ENCODE assay signal across 33 cellular contexts in the genomic region with DNA sequence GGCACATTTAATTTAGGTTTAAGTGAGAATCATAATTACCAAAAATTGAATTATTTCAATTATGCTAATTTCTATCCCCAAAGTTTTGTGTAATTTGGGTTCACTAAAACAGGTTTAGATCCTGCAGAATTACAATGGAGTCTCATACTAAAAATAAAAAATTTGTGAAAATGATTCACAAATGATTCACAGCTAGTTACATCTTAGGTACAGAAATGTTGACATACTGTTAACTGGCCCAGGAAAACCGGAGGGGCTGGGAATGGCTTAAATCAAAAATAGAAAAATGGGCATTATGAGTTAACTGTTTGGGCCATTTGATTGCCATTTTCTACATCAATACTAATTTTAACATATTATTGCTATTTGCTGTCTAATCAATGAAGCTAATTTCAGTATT.
"Had no signal": no experiment of that assay in that cellular context is flagged by ENCODE, and none has a peak within 500 bp of the region (broad histone marks: within the 10 kb centered on the region; RNA-seq: fewer than 3 reads in every experiment).

No MANE protein-coding gene starts in this region.

- ATAC-seq: activated CD4-positive, alpha-beta T cell treated with anti-CD3 and anti-CD28 coated beads for 36 hours; activated CD8-positive, alpha-beta memory T cell treated with anti-CD3 and anti-CD28 coated beads, Interleukin-2, amount 10 ng/mL, durations not matched to agents 7 days and 5 days; activated CD8-positive, alpha-beta T cell treated with anti-CD3 and anti-CD28 coated beads, Interleukin-2, amount 10 ng/mL, durations not matched to agents 7 days and 5 days; activated naive CD8-positive, alpha-beta T cell treated with anti-CD3 and anti-CD28 coated beads, Interleukin-2, amount 50 U/mL, for 24 hours; body of pancreas; esophagus mucosa had no signal

- H3K4me1 ChIP-seq: adrenal gland, body of pancreas, colonic mucosa had no signal

- H3K4me3 ChIP-seq: adrenal gland, body of pancreas, cardiac muscle cell, colonic mucosa had no signal

- H3K36me3 ChIP-seq: adrenal gland, cardiac muscle cell, colonic mucosa had no signal

- H3K4me3 Mint-ChIP-seq: activated CD4-positive, alpha-beta memory T cell treated with anti-CD3 and anti-CD28 coated beads for 36 hours; activated CD4-positive, alpha-beta T cell treated with anti-CD3 and anti-CD28 coated beads for 36 hours; activated CD4-positive, alpha-beta T cell treated with anti-CD3 and anti-CD28 coated beads, Interleukin-2, amount 10 ng/mL, durations not matched to agents 24 days and 14 days; activated CD8-positive, alpha-beta memory T cell treated with anti-CD3 and anti-CD28 coated beads, Interleukin-2, amount 10 ng/mL, durations not matched to agents 7 days and 5 days; activated CD8-positive, alpha-beta T cell treated with anti-CD3 and anti-CD28 coated beads, Interleukin-2, amount 10 ng/mL, durations not matched to agents 7 days and 5 days; activated naive CD4-positive, alpha-beta T cell treated with anti-CD3 and anti-CD28 coated beads for 36 hours; activated naive CD4-positive, alpha-beta T cell treated with anti-CD3 and anti-CD28 coated beads, Interleukin-2, amount 50 U/mL, for 24 hours; activated naive CD8-positive, alpha-beta T cell treated with anti-CD3 and anti-CD28 coated beads for 36 hours; activated naive CD8-positive, alpha-beta T cell treated with anti-CD3 and anti-CD28 coated beads, Interleukin-2, amount 50 U/mL, for 24 hours; activated T-helper 1 cell treated with anti-CD3 and anti-CD28 coated beads, Interleukin-12 subunit alpha, Interleukin-12 subunit beta, Interleukin-2, Interleukin-4 antibody, amounts not matched to agents 30 ng/mL and 10 ng/mL and 1 ng/mL, durations not matched to agents 14 hours and 24 hours and 36 hours had no signal

- H3K27ac ChIP-seq: adrenal gland, body of pancreas, cardiac muscle cell, colonic mucosa had no signal

- H3K27me3 ChIP-seq: adrenal gland, body of pancreas, cardiac muscle cell, colonic mucosa had no signal

- H3K9me3 Mint-ChIP-seq: activated CD4-positive, alpha-beta memory T cell treated with anti-CD3 and anti-CD28 coated beads for 36 hours; activated CD4-positive, alpha-beta T cell treated with anti-CD3 and anti-CD28 coated beads, Interleukin-2, amount 10 ng/mL, durations not matched to agents 24 days and 14 days; activated naive CD4-positive, alpha-beta T cell treated with anti-CD3 and anti-CD28 coated beads for 36 hours; activated naive CD4-positive, alpha-beta T cell treated with anti-CD3 and anti-CD28 coated beads, Interleukin-2, amount 50 U/mL, for 24 hours; activated naive CD8-positive, alpha-beta T cell treated with anti-CD3 and anti-CD28 coated beads for 36 hours; activated naive CD8-positive, alpha-beta T cell treated with anti-CD3 and anti-CD28 coated beads, Interleukin-2, amount 50 U/mL, for 24 hours; activated T-helper 1 cell treated with anti-CD3 and anti-CD28 coated beads, Interleukin-12 subunit alpha, Interleukin-12 subunit beta, Interleukin-2, Interleukin-4 antibody, amounts not matched to agents 30 ng/mL and 10 ng/mL and 1 ng/mL, durations not matched to agents 14 hours and 24 hours and 36 hours; activated T-helper 2 cell treated with anti-CD3 and anti-CD28 coated beads, Interferon-gamma antibody, Interleukin-2, Interleukin-4, amounts not matched to agents 10 μg/mL and 5 μg/mL and 100 μg/mL, durations not matched to agents 14 hours and 24 hours and 36 hours had no signal

- H3K9me3 ChIP-seq: adrenal gland, body of pancreas, colonic mucosa had no signal

- H3K27ac Mint-ChIP-seq: activated CD4-positive, alpha-beta memory T cell treated with anti-CD3 and anti-CD28 coated beads for 36 hours; activated CD4-positive, alpha-beta T cell treated with anti-CD3 and anti-CD28 coated beads for 36 hours; activated CD4-positive, alpha-beta T cell treated with anti-CD3 and anti-CD28 coated beads, Interleukin-2, amount 10 ng/mL, durations not matched to agents 24 days and 14 days; activated CD8-positive, alpha-beta memory T cell treated with anti-CD3 and anti-CD28 coated beads, Interleukin-2, amount 10 ng/mL, durations not matched to agents 7 days and 5 days; activated CD8-positive, alpha-beta T cell treated with anti-CD3 and anti-CD28 coated beads, Interleukin-2, amount 10 ng/mL, durations not matched to agents 7 days and 5 days; activated naive CD4-positive, alpha-beta T cell treated with anti-CD3 and anti-CD28 coated beads for 36 hours; activated naive CD4-positive, alpha-beta T cell treated with anti-CD3 and anti-CD28 coated beads, Interleukin-2, amount 50 U/mL, for 24 hours; activated naive CD8-positive, alpha-beta T cell treated with anti-CD3 and anti-CD28 coated beads for 36 hours; activated naive CD8-positive, alpha-beta T cell treated with anti-CD3 and anti-CD28 coated beads, Interleukin-2, amount 50 U/mL, for 24 hours; activated T-helper 1 cell treated with anti-CD3 and anti-CD28 coated beads, Interleukin-12 subunit alpha, Interleukin-12 subunit beta, Interleukin-2, Interleukin-4 antibody, amounts not matched to agents 30 ng/mL and 10 ng/mL and 1 ng/mL, durations not matched to agents 14 hours and 24 hours and 36 hours; activated T-helper 2 cell treated with anti-CD3 and anti-CD28 coated beads, Interferon-gamma antibody, Interleukin-2, Interleukin-4, amounts not matched to agents 10 μg/mL and 5 μg/mL and 100 μg/mL, durations not matched to agents 14 hours and 24 hours and 36 hours had no signal

- H3K27me3 Mint-ChIP-seq: activated CD4-positive, alpha-beta memory T cell treated with anti-CD3 and anti-CD28 coated beads for 36 hours; activated CD4-positive, alpha-beta T cell treated with anti-CD3 and anti-CD28 coated beads for 36 hours; activated CD4-positive, alpha-beta T cell treated with anti-CD3 and anti-CD28 coated beads, Interleukin-2, amount 10 ng/mL, durations not matched to agents 24 days and 14 days; activated CD8-positive, alpha-beta memory T cell treated with anti-CD3 and anti-CD28 coated beads, Interleukin-2, amount 10 ng/mL, durations not matched to agents 7 days and 5 days; activated naive CD4-positive, alpha-beta T cell treated with anti-CD3 and anti-CD28 coated beads, Interleukin-2, amount 50 U/mL, for 24 hours; activated naive CD8-positive, alpha-beta T cell treated with anti-CD3 and anti-CD28 coated beads for 36 hours; activated naive CD8-positive, alpha-beta T cell treated with anti-CD3 and anti-CD28 coated beads, Interleukin-2, amount 50 U/mL, for 24 hours had no signal

- FAIRE-seq: endometrium, endothelial cell of umbilical vein, frontal cortex had no signal

- H3K36me3 Mint-ChIP-seq: activated CD4-positive, alpha-beta memory T cell treated with anti-CD3 and anti-CD28 coated beads for 36 hours; activated CD8-positive, alpha-beta memory T cell treated with anti-CD3 and anti-CD28 coated beads, Interleukin-2, amount 10 ng/mL, durations not matched to agents 7 days and 5 days; activated naive CD4-positive, alpha-beta T cell treated with anti-CD3 and anti-CD28 coated beads, Interleukin-2, amount 50 U/mL, for 24 hours; activated naive CD8-positive, alpha-beta T cell treated with anti-CD3 and anti-CD28 coated beads for 36 hours had no signal

- H3K4me1 Mint-ChIP-seq: activated CD4-positive, alpha-beta T cell treated with anti-CD3 and anti-CD28 coated beads for 36 hours; activated CD4-positive, alpha-beta T cell treated with anti-CD3 and anti-CD28 coated beads, Interleukin-2, amount 10 ng/mL, durations not matched to agents 24 days and 14 days; activated CD8-positive, alpha-beta memory T cell treated with anti-CD3 and anti-CD28 coated beads, Interleukin-2, amount 10 ng/mL, durations not matched to agents 7 days and 5 days; activated naive CD4-positive, alpha-beta T cell treated with anti-CD3 and anti-CD28 coated beads, Interleukin-2, amount 50 U/mL, for 24 hours; activated naive CD8-positive, alpha-beta T cell treated with anti-CD3 and anti-CD28 coated beads for 36 hours; activated naive CD8-positive, alpha-beta T cell treated with anti-CD3 and anti-CD28 coated beads, Interleukin-2, amount 50 U/mL, for 24 hours had no signal

- DNase-seq: activated CD4-positive, alpha-beta memory T cell treated with anti-CD3 and anti-CD28 coated beads for 36 hours; activated CD4-positive, alpha-beta T cell treated with anti-CD3 and anti-CD28 coated beads for 36 hours; activated CD4-positive, alpha-beta T cell treated with anti-CD3 and anti-CD28 coated beads, Interleukin-2, amount 10 ng/mL, durations not matched to agents 24 days and 14 days; activated CD4-positive, CD25-positive, alpha-beta regulatory T cell; activated CD4-positive, CD25-positive, alpha-beta regulatory T cell treated with anti-CD3 and anti-CD28 coated beads, Interleukin-2, amount 50 U/mL, for 72 hours; activated CD8-positive, alpha-beta memory T cell treated with anti-CD3 and anti-CD28 coated beads, Interleukin-2, amount 10 ng/mL, durations not matched to agents 7 days and 5 days; activated CD8-positive, alpha-beta memory T cell treated with anti-CD3 and anti-CD28 coated beads, Interleukin-2, amount 50 U/mL, for 4 hours; activated CD8-positive, alpha-beta T cell treated with anti-CD3 and anti-CD28 coated beads, Interleukin-2, amount 10 ng/mL, durations not matched to agents 7 days and 5 days; activated effector memory CD4-positive, alpha-beta T cell treated with anti-CD3 and anti-CD28 coated beads, Interleukin-2, amount 50 U/mL, for 16 hours; activated naive CD4-positive, alpha-beta T cell treated with anti-CD3 and anti-CD28 coated beads for 36 hours; activated naive CD8-positive, alpha-beta T cell treated with anti-CD3 and anti-CD28 coated beads for 36 hours; activated naive CD8-positive, alpha-beta T cell treated with anti-CD3 and anti-CD28 coated beads, Interleukin-2, amount 50 U/mL, for 24 hours; activated T-cell treated with anti-CD3 and anti-CD28 coated beads, Interleukin-2, amount 50 U/mL, for 1 hour; activated T-cell treated with anti-CD3 and anti-CD28 coated beads, Interleukin-2, amount 50 U/mL, for 48 hours; adrenal gland; amygdala; aorta; body of pancreas; central memory CD4-positive, alpha-beta T cell; cerebellar nuclear complex; colonic mucosa; effector CD8-positive, alpha-beta T cell; foreskin fibroblast; head of caudate nucleus; T-helper 2 cell had no signal
